9 cellular contexts compared by ENCODE assay signal in the genomic region with DNA sequence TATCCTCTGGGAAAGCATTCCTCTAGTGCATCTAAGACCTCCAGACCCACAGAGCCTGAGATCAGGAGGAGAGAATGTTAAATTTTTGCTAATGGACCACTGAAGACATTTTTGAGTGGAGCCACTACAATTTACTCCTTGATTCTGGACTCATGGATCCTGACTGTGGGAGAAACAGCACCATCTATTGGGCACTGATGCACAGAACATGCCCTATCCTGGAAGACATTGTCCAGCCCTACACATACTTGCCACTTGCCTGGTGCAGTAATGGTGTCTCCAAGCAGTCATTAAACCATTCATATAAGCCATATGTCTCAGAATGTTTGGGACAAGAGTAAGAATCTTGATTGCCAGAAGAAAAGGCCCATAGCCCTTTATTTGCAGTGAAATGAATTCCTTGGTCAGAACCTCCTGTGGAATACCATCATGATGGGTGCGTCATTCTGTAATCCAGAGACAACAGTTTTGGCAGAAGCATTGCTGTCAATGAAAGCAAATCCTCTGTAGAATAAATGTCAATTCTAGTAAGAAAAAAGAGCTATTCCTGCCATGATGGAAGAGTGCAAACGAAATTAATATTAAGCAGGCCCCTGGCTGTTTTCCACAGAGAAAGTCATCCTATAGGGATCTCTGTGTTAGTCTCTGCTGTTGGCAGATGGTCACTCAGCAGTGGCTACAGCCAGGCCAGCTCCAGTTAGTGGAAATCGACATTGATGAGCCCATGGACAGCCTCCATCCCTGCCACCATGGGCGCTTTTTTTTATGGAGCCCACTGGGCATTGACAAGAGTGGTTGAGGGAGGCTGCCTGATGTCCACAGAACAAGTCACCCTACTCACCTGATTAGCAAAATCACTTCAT. TPM values are rescaled to one million over a fixed set of nuclear protein-coding genes. Genes with fewer than 3 reads are reported as not detected.
DNase-seq lines count a peak whose midpoint lies in the region; ATAC-seq and FAIRE-seq lines count a peak whose summit lies in the region.
"Had no signal": no experiment of that assay in that cellular context is flagged by ENCODE, and none has a peak within 500 bp of the region (broad histone marks: within the 10 kb centered on the region; RNA-seq: fewer than 3 reads in every experiment).

No MANE protein-coding gene starts in this region.

- H3K27ac ChIP-seq in right cardiac atrium (ENCODE audit: low read length) (no peak overlapping the region), small intestine (ENCODE audit: low read depth in 1 of 2, low read length in 1 of 2) (no peak overlapping the region)

- no peaks in the 10 kb centered on the region for H3K9me3 ChIP-seq in right cardiac atrium (ENCODE audit: control insufficient read depth, low read length)
- H3K9me3 ChIP-seq in small intestine (ENCODE audit: control insufficient read depth, low read depth) = no peaks in the 10 kb centered on the region

- in situ Hi-C loops in ACHN (cut with HindIII; ENCODE audit: low pct_ligation_motif_present, low pct_unique_long_range_greater_than_20kb, low sequenced_read_pairs) = no loop called here

- ATAC-seq in right cardiac atrium (peak; percentile 68 to 76), HG03342 (IDR thresholded peaks at IDR 0.05; ENCODE audit: unreplicated experiment) (no peak)

- FAIRE-seq in small intestine (lab: Jason Lieb, UNC) = no peak

- intact Hi-C loops in right cardiac atrium (cut with DNase I) = loop anchor here in 2 of 4 donors (5.0 to 10.0 kb wide), 2 partner anchors 223 to 226 kb away; no protein-coding TSS in a partner anchor

- H3K27me3 ChIP-seq in right cardiac atrium (ENCODE audit: control insufficient read depth, insufficient read depth) = no peaks in the 10 kb centered on the region
- no peaks in the 10 kb centered on the region for H3K27me3 ChIP-seq in small intestine (ENCODE audit: control insufficient read depth in 2 of 2, insufficient read depth in 2 of 2, low read length in 2 of 2)

- H3K4me1 ChIP-seq in right cardiac atrium (ENCODE audit: control insufficient read depth, insufficient read depth, low read length) (no peaks in the 10 kb centered on the region), small intestine (ENCODE audit: control insufficient read depth in 2 of 2, insufficient read depth in 1 of 2, low read depth in 1 of 2, low read length in 1 of 2) (no peaks in the 10 kb centered on the region)

- no peaks in the 10 kb centered on the region for H3K36me3 ChIP-seq in small intestine (ENCODE audit: control insufficient read depth in 2 of 2, insufficient read depth in 2 of 2, low read length in 2 of 2)

- H3K4me3 ChIP-seq in right cardiac atrium (ENCODE audit: low read length) (no peak overlapping the region), small intestine (ENCODE audit: low read depth in 1 of 2, low read length in 2 of 2) (no peak overlapping the region)

- WGBS in right cardiac atrium = 67% methylated on average over 4 of the region's 4 CpGs
- WGBS in small intestine, 3 donors = 72 to 82% (median 76%) methylated on average over 4 of the region's 4 CpGs

- peak; percentile 52 for DNase-seq in ACHN
- DNase-seq in GDM1 (lab: John Stamatoyannopoulos, UW) = peak; percentile 24
- DNase-seq in NCI-H1694 (lab: John Stamatoyannopoulos, UW) = peak; percentile 58
- peak; percentile 50 for DNase-seq in amniotic epithelial cell (ENCODE audit: low read depth)
- peak in 1 of 3 donors; percentile 24 for DNase-seq in right cardiac atrium
- DNase-seq in small intestine = peak; percentile 60
- no peak for DNase-seq in NK-92 treated with Interleukin-12 subunit alpha and Interleukin-12 subunit beta, amount 100 ng/mL, for 24 hours (lab: John Stamatoyannopoulos, UW)

RNA-seq across cellular contexts. Expression of gene GGTLC2, which starts 43.5 kb away (rescaled TPM):
- total RNA-seq in right cardiac atrium = not detected
- polyA plus RNA-seq in right cardiac atrium = not detected
- not detected for polyA plus RNA-seq in small intestine
- polyA plus RNA-seq: esophagus had no signal
